1 cellular context compared by ENCODE assay signal in genomic region chr19:2049741-2050348, GRCh38.
TF ChIP-seq lines count a peak whose summit lies in the region.

No MANE protein-coding gene starts in this region.

TF ChIP-seq in HEK293, 187 proteins besides CTCF, POLR2A, EP300 and RAD21 (continued from another document and continues in another):
- TF ChIP-seq ZNF704 (tag by site-specific recombination; IDR thresholded peaks at IDR 0.05) (no peak), HIC1 (tag by site-specific recombination; IDR thresholded peaks at IDR 0.05) (peak; percentile 97), ZNF2 (tag by site-specific recombination; IDR thresholded peaks at IDR 0.05) (peak; percentile 66; the same call in 1 of the 2 replicates), ZNF623 (tag by site-specific recombination; IDR thresholded peaks at IDR 0.05) (0 out of 2 replicates have a peak, but pooled peaks have one; percentile 15), ZNF521 (tag by site-specific recombination; IDR thresholded peaks at IDR 0.05) (no peak), ZNF501 (tag by site-specific recombination; IDR thresholded peaks at IDR 0.05) (peak; percentile 59; the same call in 1 of the 2 replicates), ZNF692 (tag by site-specific recombination; IDR thresholded peaks at IDR 0.05) (peak; percentile 89), ZSCAN18 (tag by site-specific recombination; IDR thresholded peaks at IDR 0.05) (0 out of 2 replicates have a peak, but pooled peaks have one; percentile 15), ZNF639 (tag by site-specific recombination; IDR thresholded peaks at IDR 0.05) (peak; percentile 88), ZBTB17 (tag by site-specific recombination; IDR thresholded peaks at IDR 0.05) (peak; percentile 17; the same call in 1 of the 2 replicates), GLIS2 (tag by site-specific recombination; IDR thresholded peaks at IDR 0.05) (no peak; the same call in none of the 2 replicates), ZNF24 (tag by site-specific recombination; IDR thresholded peaks at IDR 0.05) (peak; percentile 68; the same call in 1 of the 2 replicates), ZNF792 (tag by site-specific recombination; IDR thresholded peaks at IDR 0.05) (no peak), BCL11B (tag by site-specific recombination; IDR thresholded peaks at IDR 0.05; ENCODE audit: low read depth) (peak; percentile 74; the same call in 1 of the 2 replicates), SETDB1 (IDR thresholded peaks at IDR 0.05; ENCODE audit: insufficient read length, low read length) (no peak), IKZF3 (tag by site-specific recombination; IDR thresholded peaks at IDR 0.05) (peak; percentile 65; the same call in 1 of the 2 replicates), EGR2 (tag by site-specific recombination; IDR thresholded peaks at IDR 0.05; ENCODE audit: low read depth) (no peak), ZNF292 (tag by site-specific recombination; IDR thresholded peaks at IDR 0.05; ENCODE audit: borderline replicate concordance, low read depth) (no peak), ZSCAN4 (tag by site-specific recombination; IDR thresholded peaks at IDR 0.05) (peak; percentile 92), ZNF266 (tag by site-specific recombination; IDR thresholded peaks at IDR 0.05; ENCODE audit: low read depth) (no peak), ZNF394 (tag by site-specific recombination; IDR thresholded peaks at IDR 0.05; ENCODE audit: borderline replicate concordance) (peak; percentile 52; the same call in 1 of the 2 replicates), ZNF155 (tag by site-specific recombination; IDR thresholded peaks at IDR 0.05) (no peak), INSM2 (tag by site-specific recombination; IDR thresholded peaks at IDR 0.05) (no peak; the same call in 1 of the 2 replicates), SCRT2 (tag by site-specific recombination; IDR thresholded peaks at IDR 0.05) (peak; percentile 100), ZNF670 (tag by site-specific recombination; IDR thresholded peaks at IDR 0.05; ENCODE audit: low read depth) (no peak), ZNF433 (tag by site-specific recombination; IDR thresholded peaks at IDR 0.05; ENCODE audit: low read depth) (no peak), ZFP41 (tag by site-specific recombination; IDR thresholded peaks at IDR 0.05; ENCODE audit: borderline replicate concordance) (no peak), ZNF341 (tag by site-specific recombination; IDR thresholded peaks at IDR 0.05; ENCODE audit: low read depth) (peak; percentile 46; the same call in 1 of the 2 replicates), SP3 (tag by site-specific recombination; IDR thresholded peaks at IDR 0.05) (peak; percentile 64), ZFP3 (tag by site-specific recombination; IDR thresholded peaks at IDR 0.05; ENCODE audit: low read depth) (no peak), ZNF561 (tag by site-specific recombination; IDR thresholded peaks at IDR 0.05; ENCODE audit: borderline replicate concordance) (no peak), SCRT1 (tag by site-specific recombination; IDR thresholded peaks at IDR 0.05; ENCODE audit: borderline replicate concordance) (peak; percentile 100), KLF1 (tag by site-specific recombination; IDR thresholded peaks at IDR 0.05) (peak; percentile 89), ZNF37A (tag by site-specific recombination; IDR thresholded peaks at IDR 0.05) (no peak), MYNN (tag by site-specific recombination; IDR thresholded peaks at IDR 0.05; ENCODE audit: borderline replicate concordance) (no peak), ZNF529 (tag by site-specific recombination; IDR thresholded peaks at IDR 0.05; ENCODE audit: insufficient replicate concordance) (no peak), ZNF510 (tag by site-specific recombination; IDR thresholded peaks at IDR 0.05; ENCODE audit: insufficient replicate concordance) (no peak), ZNF449 (tag by site-specific recombination; IDR thresholded peaks at IDR 0.05) (no peak; the same call in 1 of the 2 replicates), ZBTB44 (tag by site-specific recombination; IDR thresholded peaks at IDR 0.05) (peak; percentile 7; the same call in 1 of the 2 replicates), KLF16 (tag by site-specific recombination; IDR thresholded peaks at IDR 0.05) (peak; percentile 92), PRDM10 (tag by site-specific recombination; IDR thresholded peaks at IDR 0.05) (peak; percentile 87; the same call in 1 of the 2 replicates), HOXC10 (CRISPR knock-in tag; IDR thresholded peaks at IDR 0.05) (no peak), REPIN1 (tag by site-specific recombination; IDR thresholded peaks at IDR 0.05; ENCODE audit: low read depth) (no peak), ZNF239 (tag by site-specific recombination; IDR thresholded peaks at IDR 0.05) (no peak), ZBTB21 (tag by site-specific recombination; IDR thresholded peaks at IDR 0.05) (peak; percentile 75), ZNF747 (tag by site-specific recombination; IDR thresholded peaks at IDR 0.05) (no peak)
